In genomic region chr10:368579-369255, GRCh38 we compare ENCODE assay signal across 26 cellular contexts.
DNase-seq lines count a peak whose midpoint lies in the region; ATAC-seq and TF ChIP-seq lines count a peak whose summit lies in the region.
"Had no signal": no experiment of that assay in that cellular context is flagged by ENCODE, and none has a peak within 500 bp of the region (broad histone marks: within the 10 kb centered on the region; RNA-seq: fewer than 3 reads in every experiment).

No MANE protein-coding gene starts in this region.

- H2BK12ac ChIP-seq in neuronal stem cell (ENCODE audit: low read length): no peak overlapping the region

- DNase-seq in DND-41 (no peak), NCI-H345 (lab: John Stamatoyannopoulos, UW) (peak; percentile 80), coronary artery (ENCODE audit: low spot score) (no peak), neuronal stem cell (ENCODE audit: low spot score) (no peak), testis (no peak), H7 (no peak)
- DNase-seq in activated CD8-positive, alpha-beta memory T cell treated with anti-CD3 and anti-CD28 coated beads for 24 hours: no peak
- DNase-seq in stimulated activated CD4-positive, alpha-beta T cell treated with anti-CD3 and anti-CD28 coated beads, Interleukin-2, amount 100 ng/mL, for 48 hours: no peak
- DNase-seq: activated CD4-positive, alpha-beta T cell treated with anti-CD3 and anti-CD28 coated beads, Interleukin-2, amount 10 ng/mL, durations not matched to agents 7 days and 5 days; BE2C; Caco-2; kidney; MG63; NCI-H1694 treated with DMSO at 0.1 percent for 48 hours; NCI-H2171 treated with DMSO at 0.1 percent for 48 hours; NCI-H526 treated with DMSO at 0.1 percent for 48 hours; stimulated activated CD4-positive, alpha-beta T cell treated with anti-CD3 and anti-CD28 coated beads, Interleukin-1b, Interleukin-23, amount 100 ng/mL, for 48 hours; substantia nigra; WERI-Rb-1 had no signal

- H3K9ac ChIP-seq in DND-41 (ENCODE audit: low read depth, low read length) (no peak overlapping the region), neuronal stem cell (ENCODE audit: low read depth, low read length, poor library complexity) (peak overlapping the region; percentile 63)

- H2AFZ ChIP-seq in DND-41 (ENCODE audit: low read depth, low read length): no peak overlapping the region
- no peak overlapping the region for H2AFZ ChIP-seq in neuronal stem cell (ENCODE audit: low read length)

- H3K36me3 ChIP-seq in DND-41 (ENCODE audit: insufficient read depth, low read length) (no peaks in the 10 kb centered on the region), neuronal stem cell (replicated peaks in 1 of 2; ENCODE audit: control insufficient read depth in 2 of 2, insufficient read depth in 2 of 2, low read length in 2 of 2) (peaks cover 29 to 68% of the 10 kb centered on the region in 2 donors), testis (ENCODE audit: low read depth, missing control alignments) (no peaks in the 10 kb centered on the region), H7 (replicated peaks; ENCODE audit: control insufficient read depth, insufficient read depth, low read length) (no peaks in the 10 kb centered on the region)
- H3K36me3 ChIP-seq: BE2C, prostate gland, WERI-Rb-1 had no signal

- peak overlapping the region; percentile 41 for H2BK15ac ChIP-seq in neuronal stem cell (ENCODE audit: low read length)

- no peaks in the 10 kb centered on the region for H3K27me3 ChIP-seq in DND-41 (ENCODE audit: insufficient read depth, low read length, poor library complexity)
- H3K27me3 ChIP-seq in neuronal stem cell (ENCODE audit: control insufficient read depth in 3 of 3, insufficient read depth in 3 of 3, low read depth in 1 of 3, low read length in 3 of 3): no peaks in the 10 kb centered on the region
- H3K27me3 ChIP-seq in testis: no peaks in the 10 kb centered on the region
- no peaks in the 10 kb centered on the region for H3K27me3 ChIP-seq in H7 (ENCODE audit: control insufficient read depth, insufficient read depth, low read length)
- H3K27me3 ChIP-seq: BE2C, dorsolateral prefrontal cortex, MG63, vagina had no signal

- no peak overlapping the region for H3K4ac ChIP-seq in neuronal stem cell (ENCODE audit: low read length)

- peak overlapping the region; percentile 77 for H2AK5ac ChIP-seq in neuronal stem cell (ENCODE audit: low read depth, low read length)

- no peak overlapping the region for H2BK120ac ChIP-seq in neuronal stem cell (ENCODE audit: low read depth, low read length)

- no peak for TF ChIP-seq CTCF in DND-41 (IDR thresholded peaks at IDR 0.05; ENCODE audit: borderline replicate concordance, extremely low read depth, low read length, poor library complexity, severe bottlenecking)
- no peak for TF ChIP-seq CTCF in coronary artery (IDR thresholded peaks at IDR 0.05)
- TF ChIP-seq CTCF in testis (IDR thresholded peaks at IDR 0.05): no peak

- peak overlapping the region; percentile 57 for H3K23ac ChIP-seq in neuronal stem cell (ENCODE audit: low read depth, low read length, poor library complexity)

- H3K9me3 ChIP-seq in DND-41 (ENCODE audit: insufficient read depth, low read length, severe bottlenecking) (no peaks in the 10 kb centered on the region), neuronal stem cell (replicated peaks in 1 of 2; ENCODE audit: control insufficient read depth in 2 of 2, insufficient read depth in 1 of 2, low read depth in 1 of 2, low read length in 2 of 2) (no peaks in the 10 kb centered on the region), testis (no peaks in the 10 kb centered on the region)
- H3K9me3 ChIP-seq: A549, BE2C, Caco-2, MG63, prostate gland, vagina had no signal

- no CpG with 5 or more reads among the region's 18 CpGs for WGBS in neuronal stem cell (ENCODE audit: extremely low coverage in 2 of 2, insufficient read length in 2 of 2, insufficient replicate concordance in 1 of 2), 2 donors
- WGBS in testis, 2 donors: 87 to 88% methylated on average over 16 to 18 of the region's 18 CpGs

- H3K18ac ChIP-seq in neuronal stem cell (ENCODE audit: low read length): peak overlapping the region; percentile 52

- H3K4me3 ChIP-seq in DND-41 (ENCODE audit: low read depth in 1 of 2, low read length in 2 of 2) (no peak overlapping the region), coronary artery (peak overlapping the region; percentile 35), neuronal stem cell (ENCODE audit: low read length in 2 of 2) (no peak overlapping the region), testis (no peak overlapping the region), H7 (ENCODE audit: insufficient read depth, low read depth, low read length) (no peak overlapping the region)
- H3K4me3 ChIP-seq: A549, dorsolateral prefrontal cortex, MG63, prostate gland, vagina had no signal

- no peak overlapping the region for H4K91ac ChIP-seq in neuronal stem cell (ENCODE audit: low read depth, low read length, poor library complexity)

- ATAC-seq in DND-41 (ENCODE audit: insufficient read depth, low read depth): no peak
- ATAC-seq: A549; HCT116; stimulated activated effector memory CD8-positive, alpha-beta T cell treated with anti-CD3 and anti-CD28 coated beads, Interleukin-12 subunit alpha, Interleukin-12 subunit beta, amount 100 ng/mL, for 72 hours had no signal

- H3K4me2 ChIP-seq in DND-41 (ENCODE audit: insufficient read depth, low read length) (no peak overlapping the region), neuronal stem cell (ENCODE audit: insufficient read depth, low read length, poor library complexity, severe bottlenecking) (no peak overlapping the region)
- H3K4me2 ChIP-seq: A549 had no signal

- no peak for TF ChIP-seq POLR2A in testis (IDR thresholded peaks at IDR 0.05)

- H3K79me1 ChIP-seq in neuronal stem cell (ENCODE audit: low read depth, low read length): no peaks in the 10 kb centered on the region

- H3K79me2 ChIP-seq in DND-41 (ENCODE audit: insufficient read depth, low read length): no peaks in the 10 kb centered on the region

- H2BK5ac ChIP-seq in neuronal stem cell (ENCODE audit: low read length): no peak overlapping the region

- H3K27ac ChIP-seq in DND-41 (ENCODE audit: low read length): peak overlapping the region; percentile 63; the same call in 1 of the 2 replicates
- H3K27ac ChIP-seq in coronary artery: peak overlapping the region; percentile 59 to 94
- H3K27ac ChIP-seq in neuronal stem cell (replicated peaks; ENCODE audit: low read length): no peak overlapping the region
- no peak overlapping the region for H3K27ac ChIP-seq in testis
- H3K27ac ChIP-seq: prostate gland, RWPE1, vagina, WERI-Rb-1 had no signal

- no peak overlapping the region for H4K8ac ChIP-seq in neuronal stem cell (ENCODE audit: low read depth, low read length)

- intact Hi-C loops in testis (cut with DNase I; ENCODE audit: low total_unique reads): no loop called here

- peak overlapping the region; percentile 65 for H3K14ac ChIP-seq in neuronal stem cell (ENCODE audit: low read length)

- no peaks in the 10 kb centered on the region for H4K20me1 ChIP-seq in DND-41 (ENCODE audit: insufficient read depth, low read length)

- H3K4me1 ChIP-seq in DND-41 (ENCODE audit: insufficient read depth, low read length) (peaks cover 19% of the 10 kb centered on the region), neuronal stem cell (ENCODE audit: control insufficient read depth in 2 of 2, insufficient read depth in 1 of 2, low read depth in 1 of 2, low read length in 2 of 2) (peaks cover 3 to 9% of the 10 kb centered on the region in 2 donors), testis (no peaks in the 10 kb centered on the region)
- H3K4me1 ChIP-seq: prostate gland had no signal

Comparison
In these comparisons a context has a peak if more than half of its experiments do, and no peak if none do; other contexts are left out.
1. H3K27ac ChIP-seq: peak in DND-41 (single experiment) and coronary artery (2 of 2); none in neuronal stem cell (single experiment) and testis (0 of 2).